In the genomic region with DNA sequence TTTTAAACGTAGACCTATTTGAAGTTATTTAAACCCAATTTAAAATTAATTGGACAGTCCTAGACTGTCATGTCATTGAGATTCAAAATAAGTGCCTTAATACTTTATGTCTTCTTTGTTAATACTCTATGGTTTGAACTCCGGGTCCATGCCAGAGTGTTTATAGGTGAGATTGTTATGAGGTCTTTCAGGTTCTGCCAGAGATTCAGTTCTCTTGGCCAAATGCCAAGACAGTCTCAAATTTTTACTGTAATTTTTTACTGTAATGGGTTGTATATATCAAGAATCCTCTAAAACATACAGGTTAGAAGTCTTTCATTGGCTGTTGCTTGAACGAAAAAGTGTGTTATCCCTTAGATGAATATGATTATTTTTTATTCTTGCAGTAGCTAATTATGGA, we compare ENCODE assay signal across 16 cellular contexts. TPM values are rescaled to one million over a fixed set of nuclear protein-coding genes. Genes with fewer than 3 reads are reported as not detected.
DNase-seq lines count a peak whose midpoint lies in the region; ATAC-seq and TF ChIP-seq lines count a peak whose summit lies in the region.
"Had no signal": no experiment of that assay in that cellular context is flagged by ENCODE, and none has a peak within 500 bp of the region (broad histone marks: within the 10 kb centered on the region; RNA-seq: fewer than 3 reads in every experiment).

No MANE protein-coding gene starts in this region.

- 55 to 61% methylated on average over 3 of the region's 3 CpGs for WGBS in upper lobe of left lung, 2 donors

- no peak overlapping the region for H3K27ac ChIP-seq in HEK293 (ENCODE audit: extremely low read depth, low read depth, low read length)
- no peak overlapping the region for H3K27ac ChIP-seq in SU-DHL-6 (ENCODE audit: low read depth, low read length)
- peak overlapping the region; percentile 88 for H3K27ac ChIP-seq in naive thymus-derived CD4-positive, alpha-beta T cell (ENCODE audit: low read depth, low read length)
- peak overlapping the region in 1 of 4 donors; percentile 32 for H3K27ac ChIP-seq in upper lobe of left lung
- H3K27ac ChIP-seq: gastrocnemius medialis, Peyer's patch had no signal

- no peaks in the 10 kb centered on the region for H3K9me3 Mint-ChIP-seq in activated CD4-positive, alpha-beta memory T cell treated with anti-CD3 and anti-CD28 coated beads for 36 hours
- no peaks in the 10 kb centered on the region for H3K9me3 Mint-ChIP-seq in activated CD4-positive, alpha-beta memory T cell treated with anti-CD3 and anti-CD28 coated beads, Interleukin-2, amount 10 ng/mL, durations not matched to agents 7 days and 5 days
- no peaks in the 10 kb centered on the region for H3K9me3 Mint-ChIP-seq in naive thymus-derived CD4-positive, alpha-beta T cell
- no peaks in the 10 kb centered on the region for H3K9me3 Mint-ChIP-seq in progenitor cell of endocrine pancreas (ENCODE audit: low read depth)

- no peak overlapping the region for H2AFZ ChIP-seq in SU-DHL-6 (ENCODE audit: low read depth, low read length, severe bottlenecking)

- no peak overlapping the region for H3K4me3 Mint-ChIP-seq in activated CD4-positive, alpha-beta memory T cell treated with anti-CD3 and anti-CD28 coated beads for 36 hours
- no peak overlapping the region for H3K4me3 Mint-ChIP-seq in activated CD4-positive, alpha-beta memory T cell treated with anti-CD3 and anti-CD28 coated beads, Interleukin-2, amount 10 ng/mL, durations not matched to agents 7 days and 5 days
- peak overlapping the region in 6 of 10 donors; percentile 29 to 82 (median 71) for H3K4me3 Mint-ChIP-seq in naive thymus-derived CD4-positive, alpha-beta T cell
- H3K4me3 Mint-ChIP-seq in progenitor cell of endocrine pancreas (ENCODE audit: low read depth): no peak overlapping the region

- H3K4me1 ChIP-seq in HEK293 (ENCODE audit: control insufficient read depth, insufficient read depth, low read length) (peaks cover 49% of the 10 kb centered on the region), upper lobe of left lung (peaks cover 36 to 69% (median 46%) of the 10 kb centered on the region in 4 donors)
- peaks cover 60 to 61% of the 10 kb centered on the region in 2 donors for H3K4me1 ChIP-seq in naive thymus-derived CD4-positive, alpha-beta T cell (ENCODE audit: control insufficient read depth in 2 of 2, insufficient read depth in 2 of 2, low read length in 2 of 2)

- peaks cover 83% of the 10 kb centered on the region for H3K79me2 ChIP-seq in SU-DHL-6 (ENCODE audit: insufficient read depth, low read length)

- no peak for ATAC-seq in naive thymus-derived CD4-positive, alpha-beta T cell
- ATAC-seq in upper lobe of left lung (ENCODE audit: low FRiP score in 2 of 2): no peak
- ATAC-seq: gastrocnemius medialis had no signal

- H3K4me2 ChIP-seq in SU-DHL-6 (ENCODE audit: low read depth, low read length, poor library complexity, severe bottlenecking): peak overlapping the region; percentile 84

- intact Hi-C loops in activated CD4-positive, alpha-beta memory T cell treated with anti-CD3 and anti-CD28 coated beads for 36 hours (cut with micrococcal nuclease): loop anchor here (2.0 to 5.0 kb wide), 3 partner anchors 33 to 486 kb away; a partner anchor contains a TSS
- intact Hi-C loops in naive thymus-derived CD4-positive, alpha-beta T cell (cut with micrococcal nuclease): loop anchor here (2.0 kb wide), 3 partner anchors 13 to 57 kb away; no protein-coding TSS in a partner anchor

- H3K4me3 ChIP-seq in HEK293 (ENCODE audit: low read depth, low read length) (no peak overlapping the region), SU-DHL-6 (ENCODE audit: insufficient read depth, low read length, poor library complexity, severe bottlenecking) (no peak overlapping the region), upper lobe of left lung (no peak overlapping the region)
- H3K4me3 ChIP-seq in naive thymus-derived CD4-positive, alpha-beta T cell (ENCODE audit: low read length): no peak overlapping the region
- H3K4me3 ChIP-seq: gastrocnemius medialis, Peyer's patch, stomach had no signal

- peaks cover 20% of the 10 kb centered on the region for H3F3A ChIP-seq in SU-DHL-6 (ENCODE audit: insufficient read depth)

- TF ChIP-seq EP300 in upper lobe of left lung (IDR thresholded peaks at IDR 0.05): no peak

- H3K27me3 ChIP-seq in SU-DHL-6 (ENCODE audit: low read length): no peaks in the 10 kb centered on the region
- no peaks in the 10 kb centered on the region for H3K27me3 ChIP-seq in naive thymus-derived CD4-positive, alpha-beta T cell (ENCODE audit: control insufficient read depth in 2 of 2, insufficient read depth in 2 of 2, low read length in 2 of 2)
- H3K27me3 ChIP-seq in upper lobe of left lung: no peaks in the 10 kb centered on the region
- H3K27me3 ChIP-seq: gastrocnemius medialis, Peyer's patch, stomach had no signal

- H3K36me3 Mint-ChIP-seq in activated CD4-positive, alpha-beta memory T cell treated with anti-CD3 and anti-CD28 coated beads for 36 hours: no peaks in the 10 kb centered on the region
- peaks cover 31% of the 10 kb centered on the region for H3K36me3 Mint-ChIP-seq in activated CD4-positive, alpha-beta memory T cell treated with anti-CD3 and anti-CD28 coated beads, Interleukin-2, amount 10 ng/mL, durations not matched to agents 7 days and 5 days (ENCODE audit: low read depth)
- H3K36me3 Mint-ChIP-seq in naive thymus-derived CD4-positive, alpha-beta T cell: peaks cover 0 to 13% (median 4%) of the 10 kb centered on the region in 5 donors
- H3K36me3 Mint-ChIP-seq in progenitor cell of endocrine pancreas (ENCODE audit: insufficient read depth): peaks cover 2% of the 10 kb centered on the region

- TF ChIP-seq POLR2A in upper lobe of left lung (IDR thresholded peaks at IDR 0.05): no peak

- DNase-seq in activated CD4-positive, alpha-beta memory T cell treated with anti-CD3 and anti-CD28 coated beads for 36 hours: no peak
- no peak for DNase-seq in activated CD4-positive, alpha-beta memory T cell treated with anti-CD3 and anti-CD28 coated beads, Interleukin-2, amount 10 ng/mL, durations not matched to agents 7 days and 5 days
- peak in 2 of 9 donors; percentile 17 to 24 for DNase-seq in naive thymus-derived CD4-positive, alpha-beta T cell
- no peak for DNase-seq in upper lobe of left lung
- no peak for DNase-seq in progenitor cell of endocrine pancreas (ENCODE audit: low spot score, unreplicated experiment)
- no peak for DNase-seq in NCI-H2227 treated with DMSO at 0.1 percent for 48 hours (lab: John Stamatoyannopoulos, UW)
- DNase-seq: activated CD4-positive, CD25-positive, alpha-beta regulatory T cell; gastrocnemius medialis; KG1; NCI-H146; NCI-H524; Peyer's patch; stomach; SW 1271 had no signal

- H4K20me1 ChIP-seq in SU-DHL-6 (ENCODE audit: low read depth, low read length): peaks cover 21% of the 10 kb centered on the region

- H3K27me3 Mint-ChIP-seq in activated CD4-positive, alpha-beta memory T cell treated with anti-CD3 and anti-CD28 coated beads for 36 hours: no peaks in the 10 kb centered on the region
- H3K27me3 Mint-ChIP-seq in activated CD4-positive, alpha-beta memory T cell treated with anti-CD3 and anti-CD28 coated beads, Interleukin-2, amount 10 ng/mL, durations not matched to agents 7 days and 5 days: no peaks in the 10 kb centered on the region
- no peaks in the 10 kb centered on the region for H3K27me3 Mint-ChIP-seq in naive thymus-derived CD4-positive, alpha-beta T cell
- no peaks in the 10 kb centered on the region for H3K27me3 Mint-ChIP-seq in progenitor cell of endocrine pancreas

- H3K9ac ChIP-seq in SU-DHL-6 (ENCODE audit: low read length): no peak overlapping the region

- peak overlapping the region; percentile 86 for H3K27ac Mint-ChIP-seq in activated CD4-positive, alpha-beta memory T cell treated with anti-CD3 and anti-CD28 coated beads for 36 hours
- H3K27ac Mint-ChIP-seq in activated CD4-positive, alpha-beta memory T cell treated with anti-CD3 and anti-CD28 coated beads, Interleukin-2, amount 10 ng/mL, durations not matched to agents 7 days and 5 days: no peak overlapping the region
- peak overlapping the region in 7 of 9 donors; percentile 54 to 94 (median 79) for H3K27ac Mint-ChIP-seq in naive thymus-derived CD4-positive, alpha-beta T cell
- H3K27ac Mint-ChIP-seq in progenitor cell of endocrine pancreas: no peak overlapping the region

- peaks cover 75% of the 10 kb centered on the region for H3K4me1 Mint-ChIP-seq in activated CD4-positive, alpha-beta memory T cell treated with anti-CD3 and anti-CD28 coated beads for 36 hours (ENCODE audit: low read depth)
- H3K4me1 Mint-ChIP-seq in activated CD4-positive, alpha-beta memory T cell treated with anti-CD3 and anti-CD28 coated beads, Interleukin-2, amount 10 ng/mL, durations not matched to agents 7 days and 5 days: peaks cover 69% of the 10 kb centered on the region
- peaks cover 48 to 76% (median 62%) of the 10 kb centered on the region in 7 donors for H3K4me1 Mint-ChIP-seq in naive thymus-derived CD4-positive, alpha-beta T cell
- H3K4me1 Mint-ChIP-seq in progenitor cell of endocrine pancreas (ENCODE audit: low read depth): peaks cover 54% of the 10 kb centered on the region

- TF ChIP-seq CTCF in HEK293 (tag by site-specific recombination; IDR thresholded peaks at IDR 0.05): no peak
- TF ChIP-seq CTCF in SU-DHL-6 (IDR thresholded peaks at IDR 0.05; ENCODE audit: insufficient read depth, low read length, poor library complexity, severe bottlenecking): no peak
- no peak for TF ChIP-seq CTCF in upper lobe of left lung (IDR thresholded peaks at IDR 0.05)
- TF ChIP-seq CTCF in progenitor cell of endocrine pancreas (IDR thresholded peaks at IDR 0.05; ENCODE audit: unreplicated experiment): no peak

- POLR2A ChIA-PET in activated CD4-positive, alpha-beta memory T cell treated with anti-CD3 and anti-CD28 coated beads for 36 hours (lab: Charles Lee): interaction anchor here (0.6 kb wide), 1 partner anchor 492 kb away, joined by 3 read pairs; no protein-coding TSS in a partner anchor
- POLR2A ChIA-PET in activated CD4-positive, alpha-beta memory T cell treated with anti-CD3 and anti-CD28 coated beads, Interleukin-2, amount 10 ng/mL, durations not matched to agents 7 days and 5 days (lab: Charles Lee): interaction anchor here (11.5 kb wide), 1 partner anchor 65 kb away, joined by 446 read pairs; no protein-coding TSS in a partner anchor
- POLR2A ChIA-PET in HEK293 (lab: Yijun Ruan, JAX): no interaction called here
- POLR2A ChIA-PET in naive thymus-derived CD4-positive, alpha-beta T cell (lab: Charles Lee): interaction anchor here (0.7 to 1.4 kb wide), 4 partner anchors 29 to 74 kb away, joined by 3 read pairs; no protein-coding TSS in a partner anchor

- H3K9me2 ChIP-seq in SU-DHL-6 (replicated peaks; ENCODE audit: insufficient read depth, low read length): no peaks in the 10 kb centered on the region

- H3K36me3 ChIP-seq in HEK293 (ENCODE audit: control insufficient read depth in 2 of 2, insufficient read depth in 1 of 2, low read length in 2 of 2) (no peaks in the 10 kb centered on the region; a peak in 1 of 3 replicates), SU-DHL-6 (ENCODE audit: low read length) (0 out of 2 replicates have a peak, but pooled peaks cover 3% of the 10 kb centered on the region), upper lobe of left lung (no peaks in the 10 kb centered on the region)
- peaks cover 0 to 17% (median 0%) of the 10 kb centered on the region in 3 experiments for H3K36me3 ChIP-seq in naive thymus-derived CD4-positive, alpha-beta T cell (ENCODE audit: control insufficient read depth in 2 of 3, insufficient read depth in 3 of 3, low read length in 3 of 3)
- H3K36me3 ChIP-seq: gastrocnemius medialis, Peyer's patch, stomach had no signal

- CTCF ChIA-PET in activated CD4-positive, alpha-beta memory T cell treated with anti-CD3 and anti-CD28 coated beads for 36 hours (lab: Charles Lee): interaction anchor here (1.2 kb wide), 1 partner anchor 128 kb away, joined by 3 read pairs; no protein-coding TSS in a partner anchor
- CTCF ChIA-PET in activated CD4-positive, alpha-beta memory T cell treated with anti-CD3 and anti-CD28 coated beads, Interleukin-2, amount 10 ng/mL, durations not matched to agents 7 days and 5 days (lab: Charles Lee): interaction anchor here (0.7 to 0.9 kb wide), 2 partner anchors 56 to 127 kb away, joined by 3 read pairs; no protein-coding TSS in a partner anchor
- CTCF ChIA-PET in HEK293 (lab: Yijun Ruan, JAX): interaction anchor here (0.6 to 1.2 kb wide), 2 partner anchors 76 to 134 kb away, joined by 3 to 4 read pairs; no protein-coding TSS in a partner anchor
- CTCF ChIA-PET in naive thymus-derived CD4-positive, alpha-beta T cell (lab: Charles Lee): interaction anchor here (0.5 to 1.8 kb wide), 5 partner anchors 32 to 127 kb away, joined by 3 to 7 read pairs (median 4); no protein-coding TSS in a partner anchor

- no peaks in the 10 kb centered on the region for H3K9me3 ChIP-seq in HEK293 (ENCODE audit: control insufficient read depth, insufficient read depth, low read depth, low read length)
- H3K9me3 ChIP-seq in SU-DHL-6 (ENCODE audit: insufficient read depth, low read length): no peaks in the 10 kb centered on the region
- no peaks in the 10 kb centered on the region for H3K9me3 ChIP-seq in naive thymus-derived CD4-positive, alpha-beta T cell (ENCODE audit: control insufficient read depth in 2 of 3, low read length in 3 of 3)
- no peaks in the 10 kb centered on the region for H3K9me3 ChIP-seq in upper lobe of left lung
- H3K9me3 ChIP-seq: gastrocnemius medialis, Peyer's patch, stomach had no signal

RNA-seq across cellular contexts. Expression of a gene that starts 3.9 kb away (rescaled TPM):
- total RNA-seq in activated CD4-positive, alpha-beta memory T cell treated with anti-CD3 and anti-CD28 coated beads for 36 hours: 10 to 100 TPM; 92.3 to 93.3 TPM
- 100 to 1,000 TPM; 400 to 401 TPM for total RNA-seq in activated CD4-positive, alpha-beta memory T cell treated with anti-CD3 and anti-CD28 coated beads, Interleukin-2, amount 10 ng/mL, durations not matched to agents 7 days and 5 days
- total RNA-seq in naive thymus-derived CD4-positive, alpha-beta T cell: 100 to 1,000 TPM; 281 to 463 (median 342) TPM
- polyA plus RNA-seq in naive thymus-derived CD4-positive, alpha-beta T cell: 100 to 1,000 TPM; 502 to 535 TPM
- total RNA-seq in upper lobe of left lung (100 to 1,000 TPM in 2 of 6 donors, 10 to 100 TPM in 4; 34.1 to 229 (median 61.0) TPM), progenitor cell of endocrine pancreas (111 and 117 TPM in 2 replicates)

Comparison
In these comparisons a context has a peak if more than half of its experiments do, and no peak if none do; other contexts are left out.
1. H3K27ac Mint-ChIP-seq: peak in activated CD4-positive, alpha-beta memory T cell treated with anti-CD3 and anti-CD28 coated beads for 36 hours (single experiment) and naive thymus-derived CD4-positive, alpha-beta T cell (7 of 9); none in activated CD4-positive, alpha-beta memory T cell treated with anti-CD3 and anti-CD28 coated beads, Interleukin-2, amount 10 ng/mL, durations not matched to agents 7 days and 5 days (single experiment) and progenitor cell of endocrine pancreas (single experiment).
2. H3K4me3 Mint-ChIP-seq: peak in naive thymus-derived CD4-positive, alpha-beta T cell (6 of 10); none in activated CD4-positive, alpha-beta memory T cell treated with anti-CD3 and anti-CD28 coated beads for 36 hours (single experiment), activated CD4-positive, alpha-beta memory T cell treated with anti-CD3 and anti-CD28 coated beads, Interleukin-2, amount 10 ng/mL, durations not matched to agents 7 days and 5 days (single experiment) and progenitor cell of endocrine pancreas (single experiment).